Comparison of ENCODE assay signal across 9 cellular contexts in the genomic region with DNA sequence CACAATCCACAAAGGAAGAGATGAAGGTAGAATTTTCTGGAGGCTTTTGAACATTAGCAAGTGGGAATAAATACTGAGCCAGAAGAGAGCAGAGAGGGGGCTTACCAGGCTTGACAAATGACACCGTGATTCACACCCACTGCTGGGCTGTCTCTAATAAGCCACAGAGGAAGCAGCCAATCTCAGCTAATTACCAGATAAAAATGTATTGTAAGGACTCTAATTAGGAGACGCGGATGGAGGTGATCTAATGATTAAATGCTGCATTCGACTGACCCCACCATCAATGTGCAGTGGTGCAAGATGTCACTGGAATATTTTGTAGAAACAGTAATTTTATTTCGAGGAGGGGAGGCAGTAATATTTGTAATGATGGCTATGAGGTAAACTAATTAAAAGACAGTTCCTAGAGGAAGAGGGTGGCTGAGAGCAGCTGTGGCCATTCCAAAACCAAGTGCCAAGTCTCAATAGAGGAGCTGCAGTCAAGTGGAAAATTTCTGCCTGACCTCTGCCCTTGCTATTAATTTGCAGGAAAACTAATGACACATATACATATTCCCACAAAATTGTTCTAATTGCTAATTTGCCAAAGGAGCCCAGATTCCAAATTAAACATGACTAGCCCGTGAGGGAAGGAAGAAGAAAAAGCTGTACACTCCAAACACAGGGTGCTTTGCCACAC.
A peak's percentile ranks its signal among the peaks of the same experiment; 100 is the strongest.
DNase-seq lines count a peak whose midpoint lies in the region; ATAC-seq and TF ChIP-seq lines count a peak whose summit lies in the region.
"Had no signal": no experiment of that assay in that cellular context is flagged by ENCODE, and none has a peak within 500 bp of the region (broad histone marks: within the 10 kb centered on the region; RNA-seq: fewer than 3 reads in every experiment).

No MANE protein-coding gene starts in this region.

- no peak for ATAC-seq in left colon

- POLR2A ChIA-PET in A673 (lab: Charles Lee; ENCODE audit: low non-redundant PET): no interaction called here

- H3K27me3 Mint-ChIP-seq in nephron progenitor cell (ENCODE audit: low read depth, poor library complexity): peaks cover 4% of the 10 kb centered on the region

- peaks cover 19% of the 10 kb centered on the region for H3K36me3 ChIP-seq in A673 (ENCODE audit: insufficient read depth, low read length, poor library complexity, severe bottlenecking)

- BruUV-seq in A673 (replicated peaks; lab: Mats Ljungman, UMichigan): no TSS peak

- peak; percentile 20 for DNase-seq in A673 (ENCODE audit: low spot score)
- DNase-seq in NCI-H69 (lab: John Stamatoyannopoulos, UW): peak; percentile 66
- DNase-seq in dorsolateral prefrontal cortex: no peak
- DNase-seq in nephron progenitor cell: no peak
- no peak for DNase-seq in mucosa of gallbladder (ENCODE audit: low spot score)
- no peak for DNase-seq in AML-193 (lab: John Stamatoyannopoulos, UW)
- no peak for DNase-seq in posterior cingulate gyrus
- DNase-seq in left colon: no peak
- DNase-seq: DMS53 had no signal

- CTCF ChIA-PET in A673 (lab: Charles Lee): interaction anchor here (0.6 kb wide), 1 partner anchor 431 kb away, joined by 3 read pairs; no protein-coding TSS in a partner anchor

- H3K9me3 Mint-ChIP-seq in nephron progenitor cell: no peaks in the 10 kb centered on the region

- peaks cover 61% of the 10 kb centered on the region for H3K4me1 Mint-ChIP-seq in nephron progenitor cell

- H3K27ac Mint-ChIP-seq in nephron progenitor cell: peak overlapping the region; percentile 91

- peaks cover 82% of the 10 kb centered on the region for H3K36me3 Mint-ChIP-seq in nephron progenitor cell (ENCODE audit: low read depth)

- intact Hi-C loops in A673 (cut with micrococcal nuclease; ENCODE audit: unreplicated experiment): no loop called here
- intact Hi-C loops in dorsolateral prefrontal cortex (cut with DNase I): no loop called here
- intact Hi-C loops in posterior cingulate gyrus (cut with DNase I): no loop called here
- intact Hi-C loops in left colon (cut with DNase I, micrococcal nuclease): no loop called here

- H3K27me3 ChIP-seq in A673 (replicated peaks; ENCODE audit: insufficient read depth, low read depth, low read length, poor library complexity): no peaks in the 10 kb centered on the region
- H3K27me3 ChIP-seq in dorsolateral prefrontal cortex: no peaks in the 10 kb centered on the region

- TF ChIP-seq CTCF in A673 (conservative IDR thresholded peaks at IDR 0.05; ENCODE audit: low read depth, low read length): no peak
- no peak for TF ChIP-seq CTCF in dorsolateral prefrontal cortex (IDR thresholded peaks at IDR 0.05 in 54 of 56, conservative IDR thresholded peaks at IDR 0.05 in 2 of 56; ENCODE audit: low read depth in 1 of 56, partially characterized antibody in 56 of 56)
- no peak for TF ChIP-seq CTCF in nephron progenitor cell (IDR thresholded peaks at IDR 0.05)

- H3K4me3 Mint-ChIP-seq in nephron progenitor cell: peak overlapping the region; percentile 54

- peaks cover 37% of the 10 kb centered on the region for H3K4me1 ChIP-seq in A673 (ENCODE audit: insufficient read depth, low read length, poor library complexity, severe bottlenecking)

- H3K27ac ChIP-seq in A673 (ENCODE audit: low read depth, low read length, poor library complexity, severe bottlenecking) (peak overlapping the region; percentile 72), dorsolateral prefrontal cortex (peak overlapping the region in 55 of 59 donors; percentile 10 to 91 (median 84))

- no peaks in the 10 kb centered on the region for H3K9me3 ChIP-seq in A673 (ENCODE audit: low read depth, low read length, poor library complexity, severe bottlenecking)

- H3K4me3 ChIP-seq in A673 (ENCODE audit: low read depth, low read length, poor library complexity, severe bottlenecking) (no peak overlapping the region), dorsolateral prefrontal cortex (no peak overlapping the region)

Comparison
In these comparisons a context has a peak if more than half of its experiments do, and no peak if none do; other contexts are left out.
1. DNase-seq: peak in A673 (single experiment) and NCI-H69 (single experiment); none in dorsolateral prefrontal cortex (0 of 10), nephron progenitor cell (single experiment), mucosa of gallbladder (single experiment), AML-193 (0 of 2), posterior cingulate gyrus (0 of 10) and left colon (0 of 2).